In the genomic region with DNA sequence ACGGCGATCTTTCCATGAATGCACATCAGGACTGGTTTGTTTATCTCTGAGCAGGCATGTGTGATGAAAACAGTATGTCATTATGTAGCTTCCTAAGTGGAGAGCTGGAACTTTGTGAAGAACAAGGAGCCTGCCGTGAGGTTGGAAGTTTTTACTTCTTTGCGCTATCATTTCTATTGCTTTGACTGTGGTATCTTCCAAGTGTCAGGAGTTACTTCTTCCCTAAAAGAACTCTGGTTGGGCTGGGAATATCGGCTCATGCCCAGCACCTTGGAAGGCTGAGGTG, we compare ENCODE assay signal across 2 cellular contexts.
TF ChIP-seq lines count a peak whose summit lies in the region.

No MANE protein-coding gene starts in this region.

TF ChIP-seq in HEK293, 187 proteins besides CTCF, POLR2A, EP300 and RAD21 (continued from another document):
- TF ChIP-seq, protein P1, sequence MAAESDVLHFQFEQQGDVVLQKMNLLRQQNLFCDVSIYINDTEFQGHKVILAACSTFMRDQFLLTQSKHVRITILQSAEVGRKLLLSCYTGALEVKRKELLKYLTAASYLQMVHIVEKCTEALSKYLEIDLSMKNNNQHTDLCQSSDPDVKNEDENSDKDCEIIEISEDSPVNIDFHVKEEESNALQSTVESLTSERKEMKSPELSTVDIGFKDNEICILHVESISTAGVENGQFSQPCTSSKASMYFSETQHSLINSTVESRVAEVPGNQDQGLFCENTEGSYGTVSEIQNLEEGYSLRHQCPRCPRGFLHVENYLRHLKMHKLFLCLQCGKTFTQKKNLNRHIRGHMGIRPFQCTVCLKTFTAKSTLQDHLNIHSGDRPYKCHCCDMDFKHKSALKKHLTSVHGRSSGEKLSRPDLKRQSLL (tag by site-specific recombination; IDR thresholded peaks at IDR 0.05): no peak
- TF ChIP-seq RBAK (tag by site-specific recombination; IDR thresholded peaks at IDR 0.05): no peak
- TF ChIP-seq, protein P2, sequence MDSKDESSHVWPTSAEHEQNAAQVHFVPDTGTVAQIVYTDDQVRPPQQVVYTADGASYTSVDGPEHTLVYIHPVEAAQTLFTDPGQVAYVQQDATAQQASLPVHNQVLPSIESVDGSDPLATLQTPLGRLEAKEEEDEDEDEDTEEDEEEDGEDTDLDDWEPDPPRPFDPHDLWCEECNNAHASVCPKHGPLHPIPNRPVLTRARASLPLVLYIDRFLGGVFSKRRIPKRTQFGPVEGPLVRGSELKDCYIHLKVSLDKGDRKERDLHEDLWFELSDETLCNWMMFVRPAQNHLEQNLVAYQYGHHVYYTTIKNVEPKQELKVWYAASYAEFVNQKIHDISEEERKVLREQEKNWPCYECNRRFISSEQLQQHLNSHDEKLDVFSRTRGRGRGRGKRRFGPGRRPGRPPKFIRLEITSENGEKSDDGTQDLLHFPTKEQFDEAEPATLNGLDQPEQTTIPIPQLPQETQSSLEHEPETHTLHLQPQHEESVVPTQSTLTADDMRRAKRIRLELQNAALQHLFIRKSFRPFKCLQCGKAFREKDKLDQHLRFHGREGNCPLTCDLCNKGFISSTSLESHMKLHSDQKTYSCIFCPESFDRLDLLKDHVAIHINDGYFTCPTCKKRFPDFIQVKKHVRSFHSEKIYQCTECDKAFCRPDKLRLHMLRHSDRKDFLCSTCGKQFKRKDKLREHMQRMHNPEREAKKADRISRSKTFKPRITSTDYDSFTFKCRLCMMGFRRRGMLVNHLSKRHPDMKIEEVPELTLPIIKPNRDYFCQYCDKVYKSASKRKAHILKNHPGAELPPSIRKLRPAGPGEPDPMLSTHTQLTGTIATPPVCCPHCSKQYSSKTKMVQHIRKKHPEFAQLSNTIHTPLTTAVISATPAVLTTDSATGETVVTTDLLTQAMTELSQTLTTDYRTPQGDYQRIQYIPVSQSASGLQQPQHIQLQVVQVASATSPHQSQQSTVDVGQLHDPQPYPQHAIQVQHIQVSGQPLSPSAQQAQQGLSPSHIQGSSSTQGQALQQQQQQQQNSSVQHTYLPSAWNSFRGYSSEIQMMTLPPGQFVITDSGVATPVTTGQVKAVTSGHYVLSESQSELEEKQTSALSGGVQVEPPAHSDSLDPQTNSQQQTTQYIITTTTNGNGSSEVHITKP (tag by site-specific recombination; IDR thresholded peaks at IDR 0.05): peak; percentile 96

TF ChIP-seq in liver, 16 proteins besides CTCF, POLR2A, EP300 and RAD21 (continued from another document):
- TF ChIP-seq, protein P3, sequence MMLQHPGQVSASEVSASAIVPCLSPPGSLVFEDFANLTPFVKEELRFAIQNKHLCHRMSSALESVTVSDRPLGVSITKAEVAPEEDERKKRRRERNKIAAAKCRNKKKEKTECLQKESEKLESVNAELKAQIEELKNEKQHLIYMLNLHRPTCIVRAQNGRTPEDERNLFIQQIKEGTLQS (IDR thresholded peaks at IDR 0.05): no peak
- no peak for TF ChIP-seq HNF4A (conservative IDR thresholded peaks at IDR 0.05)
- TF ChIP-seq, protein P4, sequence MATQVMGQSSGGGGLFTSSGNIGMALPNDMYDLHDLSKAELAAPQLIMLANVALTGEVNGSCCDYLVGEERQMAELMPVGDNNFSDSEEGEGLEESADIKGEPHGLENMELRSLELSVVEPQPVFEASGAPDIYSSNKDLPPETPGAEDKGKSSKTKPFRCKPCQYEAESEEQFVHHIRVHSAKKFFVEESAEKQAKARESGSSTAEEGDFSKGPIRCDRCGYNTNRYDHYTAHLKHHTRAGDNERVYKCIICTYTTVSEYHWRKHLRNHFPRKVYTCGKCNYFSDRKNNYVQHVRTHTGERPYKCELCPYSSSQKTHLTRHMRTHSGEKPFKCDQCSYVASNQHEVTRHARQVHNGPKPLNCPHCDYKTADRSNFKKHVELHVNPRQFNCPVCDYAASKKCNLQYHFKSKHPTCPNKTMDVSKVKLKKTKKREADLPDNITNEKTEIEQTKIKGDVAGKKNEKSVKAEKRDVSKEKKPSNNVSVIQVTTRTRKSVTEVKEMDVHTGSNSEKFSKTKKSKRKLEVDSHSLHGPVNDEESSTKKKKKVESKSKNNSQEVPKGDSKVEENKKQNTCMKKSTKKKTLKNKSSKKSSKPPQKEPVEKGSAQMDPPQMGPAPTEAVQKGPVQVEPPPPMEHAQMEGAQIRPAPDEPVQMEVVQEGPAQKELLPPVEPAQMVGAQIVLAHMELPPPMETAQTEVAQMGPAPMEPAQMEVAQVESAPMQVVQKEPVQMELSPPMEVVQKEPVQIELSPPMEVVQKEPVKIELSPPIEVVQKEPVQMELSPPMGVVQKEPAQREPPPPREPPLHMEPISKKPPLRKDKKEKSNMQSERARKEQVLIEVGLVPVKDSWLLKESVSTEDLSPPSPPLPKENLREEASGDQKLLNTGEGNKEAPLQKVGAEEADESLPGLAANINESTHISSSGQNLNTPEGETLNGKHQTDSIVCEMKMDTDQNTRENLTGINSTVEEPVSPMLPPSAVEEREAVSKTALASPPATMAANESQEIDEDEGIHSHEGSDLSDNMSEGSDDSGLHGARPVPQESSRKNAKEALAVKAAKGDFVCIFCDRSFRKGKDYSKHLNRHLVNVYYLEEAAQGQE (IDR thresholded peaks at IDR 0.05): no peak
